5 cellular contexts compared by ENCODE assay signal in genomic region chr16:16494127-16494526, GRCh38.
DNase-seq lines count a peak whose midpoint lies in the region; ATAC-seq and TF ChIP-seq lines count a peak whose summit lies in the region.
"Not testable (repeated sequence)": the region's sequence is repeated elsewhere in the genome, so short reads cannot be mapped to it uniquely, and the experiment has no call there.

No MANE protein-coding gene starts in this region.

- H3K9me2 ChIP-seq in GM23338 (ENCODE audit: insufficient read depth): not testable (repeated sequence)

- H3K27me3 Mint-ChIP-seq in GM23338 (ENCODE audit: insufficient read depth, low read depth, poor library complexity); activated B cell treated with CpG ODN at 0.5 μM for 24 hours; stimulated activated memory B cell treated with anti-CD40 and anti-IgM and Interleukin-4, amounts not matched to agents 10 μg/mL and 1 μg/mL and 100 μg/mL, for 72 hours: not testable (repeated sequence)

- not testable (repeated sequence) for H3K4me3 ChIP-seq in GM23338, mucosa of descending colon

- H2AFZ ChIP-seq in GM23338: not testable (repeated sequence)

- TF ChIP-seq CTCF in GM23338 (conservative IDR thresholded peaks at IDR 0.05; ENCODE audit: low read depth in 2 of 2); activated B cell treated with CpG ODN at 0.5 μM for 24 hours (IDR thresholded peaks at IDR 0.05); mucosa of descending colon (IDR thresholded peaks at IDR 0.05): not testable (repeated sequence)

- not testable (repeated sequence) for H3K36me3 ChIP-seq in GM23338 (ENCODE audit: insufficient read depth); mucosa of descending colon (ENCODE audit: low read depth)

- not testable (repeated sequence) for DNase-seq in GM23338 (ENCODE audit: low spot score); activated B cell treated with CpG ODN at 0.5 μM for 24 hours; left colon; mucosa of descending colon

- not testable (repeated sequence) for H3F3A ChIP-seq in GM23338 (replicated peaks; ENCODE audit: low read depth)

- not testable (repeated sequence) for H3K4me1 ChIP-seq in GM23338 (ENCODE audit: insufficient read depth); mucosa of descending colon (ENCODE audit: low read depth)

- intact Hi-C loops in activated B cell treated with CpG ODN at 0.5 μM for 24 hours (cut with micrococcal nuclease); left colon (cut with DNase I, micrococcal nuclease); mucosa of descending colon (cut with DNase I, micrococcal nuclease): not testable (repeated sequence)

- not testable (repeated sequence) for H3K27me3 ChIP-seq in GM23338 (ENCODE audit: insufficient read depth)

- H3K27ac ChIP-seq in GM23338 (ENCODE audit: low read depth): not testable (repeated sequence)

- CTCF ChIA-PET in activated B cell treated with CpG ODN at 0.5 μM for 24 hours (lab: Charles Lee): not testable (repeated sequence)

- H3K36me3 Mint-ChIP-seq in GM23338 (ENCODE audit: low read depth); activated B cell treated with CpG ODN at 0.5 μM for 24 hours (ENCODE audit: low read depth); stimulated activated memory B cell treated with anti-CD40 and anti-IgM and Interleukin-4, amounts not matched to agents 10 μg/mL and 1 μg/mL and 100 μg/mL, for 72 hours: not testable (repeated sequence)

- not testable (repeated sequence) for H3K79me2 ChIP-seq in GM23338 (replicated peaks; ENCODE audit: insufficient read depth)

- H3K27ac Mint-ChIP-seq in GM23338; activated B cell treated with CpG ODN at 0.5 μM for 24 hours; stimulated activated memory B cell treated with anti-CD40 and anti-IgM and Interleukin-4, amounts not matched to agents 10 μg/mL and 1 μg/mL and 100 μg/mL, for 72 hours: not testable (repeated sequence)

- ATAC-seq in GM23338: peak; percentile 82
- peak; percentile 57 for ATAC-seq in activated B cell treated with CpG ODN at 0.5 μM for 24 hours (ENCODE audit: low read depth)
- ATAC-seq in left colon: peak; percentile 86
- peak; percentile 89 for ATAC-seq in mucosa of descending colon
- ATAC-seq in stimulated activated memory B cell treated with anti-CD40 and anti-IgM and Interleukin-4, amounts not matched to agents 10 μg/mL and 1 μg/mL and 100 μg/mL, for 72 hours: peak; percentile 70

- not testable (repeated sequence) for H3K4me1 Mint-ChIP-seq in GM23338; activated B cell treated with CpG ODN at 0.5 μM for 24 hours; stimulated activated memory B cell treated with anti-CD40 and anti-IgM and Interleukin-4, amounts not matched to agents 10 μg/mL and 1 μg/mL and 100 μg/mL, for 72 hours

- not testable (repeated sequence) for H3K4me3 Mint-ChIP-seq in GM23338; activated B cell treated with CpG ODN at 0.5 μM for 24 hours; stimulated activated memory B cell treated with anti-CD40 and anti-IgM and Interleukin-4, amounts not matched to agents 10 μg/mL and 1 μg/mL and 100 μg/mL, for 72 hours

- H3K9me3 Mint-ChIP-seq in GM23338; activated B cell treated with CpG ODN at 0.5 μM for 24 hours; stimulated activated memory B cell treated with anti-CD40 and anti-IgM and Interleukin-4, amounts not matched to agents 10 μg/mL and 1 μg/mL and 100 μg/mL, for 72 hours: not testable (repeated sequence)

- H3K4me2 ChIP-seq in GM23338: not testable (repeated sequence)

- not testable (repeated sequence) for H3K9me3 ChIP-seq in mucosa of descending colon

- H4K20me1 ChIP-seq in GM23338 (replicated peaks; ENCODE audit: insufficient read depth): not testable (repeated sequence)

- POLR2A ChIA-PET in activated B cell treated with CpG ODN at 0.5 μM for 24 hours (lab: Charles Lee): not testable (repeated sequence)
